1 cellular context compared by ENCODE assay signal in the genomic region with DNA sequence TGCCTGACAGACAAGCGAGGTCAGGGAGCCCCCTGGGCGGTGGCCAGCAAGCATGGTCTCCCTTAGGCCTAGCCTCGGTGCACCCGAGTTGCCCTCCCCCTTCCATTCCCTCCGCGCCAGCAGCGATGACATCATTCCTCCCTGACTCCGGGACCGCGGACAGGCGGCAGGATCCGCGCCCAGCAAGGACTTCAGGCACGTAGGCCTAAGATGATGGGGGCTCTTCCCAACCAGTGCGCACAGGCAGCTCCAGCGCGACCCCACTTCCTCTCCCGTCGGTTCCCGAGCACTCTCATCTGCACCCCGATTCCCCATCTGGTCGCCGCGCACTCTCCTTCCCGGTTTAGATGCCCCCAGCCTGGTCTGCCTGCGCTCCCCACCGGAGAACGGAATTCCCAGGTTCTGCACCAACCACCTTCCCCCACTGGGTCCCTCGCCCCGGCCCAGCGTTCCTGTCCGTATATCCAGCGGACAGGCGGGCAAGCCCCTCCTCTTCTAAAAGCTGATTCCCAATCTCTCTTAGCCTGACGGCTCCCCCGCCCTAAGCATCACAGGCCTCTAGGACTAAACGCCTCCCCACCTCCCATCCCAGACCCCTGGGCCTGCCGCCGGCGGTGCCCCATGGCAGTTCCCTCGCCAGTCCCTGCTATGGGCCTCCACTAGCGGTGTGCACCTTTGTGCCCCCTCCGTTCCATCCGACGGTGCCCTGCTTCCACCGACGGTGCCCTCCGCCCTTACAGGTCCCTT.
TF ChIP-seq lines count a peak whose summit lies in the region.

No MANE protein-coding gene starts in this region.

TF ChIP-seq in WTC11, 78 proteins besides CTCF, POLR2A, EP300 and RAD21 (continued from another document and continues in another):
- TF ChIP-seq, protein P1, sequence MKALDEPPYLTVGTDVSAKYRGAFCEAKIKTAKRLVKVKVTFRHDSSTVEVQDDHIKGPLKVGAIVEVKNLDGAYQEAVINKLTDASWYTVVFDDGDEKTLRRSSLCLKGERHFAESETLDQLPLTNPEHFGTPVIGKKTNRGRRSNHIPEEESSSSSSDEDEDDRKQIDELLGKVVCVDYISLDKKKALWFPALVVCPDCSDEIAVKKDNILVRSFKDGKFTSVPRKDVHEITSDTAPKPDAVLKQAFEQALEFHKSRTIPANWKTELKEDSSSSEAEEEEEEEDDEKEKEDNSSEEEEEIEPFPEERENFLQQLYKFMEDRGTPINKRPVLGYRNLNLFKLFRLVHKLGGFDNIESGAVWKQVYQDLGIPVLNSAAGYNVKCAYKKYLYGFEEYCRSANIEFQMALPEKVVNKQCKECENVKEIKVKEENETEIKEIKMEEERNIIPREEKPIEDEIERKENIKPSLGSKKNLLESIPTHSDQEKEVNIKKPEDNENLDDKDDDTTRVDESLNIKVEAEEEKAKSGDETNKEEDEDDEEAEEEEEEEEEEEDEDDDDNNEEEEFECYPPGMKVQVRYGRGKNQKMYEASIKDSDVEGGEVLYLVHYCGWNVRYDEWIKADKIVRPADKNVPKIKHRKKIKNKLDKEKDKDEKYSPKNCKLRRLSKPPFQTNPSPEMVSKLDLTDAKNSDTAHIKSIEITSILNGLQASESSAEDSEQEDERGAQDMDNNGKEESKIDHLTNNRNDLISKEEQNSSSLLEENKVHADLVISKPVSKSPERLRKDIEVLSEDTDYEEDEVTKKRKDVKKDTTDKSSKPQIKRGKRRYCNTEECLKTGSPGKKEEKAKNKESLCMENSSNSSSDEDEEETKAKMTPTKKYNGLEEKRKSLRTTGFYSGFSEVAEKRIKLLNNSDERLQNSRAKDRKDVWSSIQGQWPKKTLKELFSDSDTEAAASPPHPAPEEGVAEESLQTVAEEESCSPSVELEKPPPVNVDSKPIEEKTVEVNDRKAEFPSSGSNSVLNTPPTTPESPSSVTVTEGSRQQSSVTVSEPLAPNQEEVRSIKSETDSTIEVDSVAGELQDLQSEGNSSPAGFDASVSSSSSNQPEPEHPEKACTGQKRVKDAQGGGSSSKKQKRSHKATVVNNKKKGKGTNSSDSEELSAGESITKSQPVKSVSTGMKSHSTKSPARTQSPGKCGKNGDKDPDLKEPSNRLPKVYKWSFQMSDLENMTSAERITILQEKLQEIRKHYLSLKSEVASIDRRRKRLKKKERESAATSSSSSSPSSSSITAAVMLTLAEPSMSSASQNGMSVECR (CRISPR knock-in tag; IDR thresholded peaks at IDR 0.05; ENCODE audit: borderline replicate concordance), result peak; percentile 59; the same call in 1 of the 2 replicates
- TF ChIP-seq, protein P2, sequence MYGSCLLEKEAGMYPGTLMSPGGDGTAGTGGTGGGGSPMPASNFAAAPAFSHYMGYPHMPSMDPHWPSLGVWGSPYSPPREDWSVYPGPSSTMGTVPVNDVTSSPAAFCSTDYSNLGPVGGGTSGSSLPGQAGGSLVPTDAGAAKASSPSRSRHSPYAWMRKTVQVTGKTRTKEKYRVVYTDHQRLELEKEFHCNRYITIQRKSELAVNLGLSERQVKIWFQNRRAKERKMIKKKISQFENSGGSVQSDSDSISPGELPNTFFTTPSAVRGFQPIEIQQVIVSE (CRISPR knock-in tag; IDR thresholded peaks at IDR 0.05; ENCODE audit: borderline replicate concordance), result no peak
- TF ChIP-seq, protein P3, sequence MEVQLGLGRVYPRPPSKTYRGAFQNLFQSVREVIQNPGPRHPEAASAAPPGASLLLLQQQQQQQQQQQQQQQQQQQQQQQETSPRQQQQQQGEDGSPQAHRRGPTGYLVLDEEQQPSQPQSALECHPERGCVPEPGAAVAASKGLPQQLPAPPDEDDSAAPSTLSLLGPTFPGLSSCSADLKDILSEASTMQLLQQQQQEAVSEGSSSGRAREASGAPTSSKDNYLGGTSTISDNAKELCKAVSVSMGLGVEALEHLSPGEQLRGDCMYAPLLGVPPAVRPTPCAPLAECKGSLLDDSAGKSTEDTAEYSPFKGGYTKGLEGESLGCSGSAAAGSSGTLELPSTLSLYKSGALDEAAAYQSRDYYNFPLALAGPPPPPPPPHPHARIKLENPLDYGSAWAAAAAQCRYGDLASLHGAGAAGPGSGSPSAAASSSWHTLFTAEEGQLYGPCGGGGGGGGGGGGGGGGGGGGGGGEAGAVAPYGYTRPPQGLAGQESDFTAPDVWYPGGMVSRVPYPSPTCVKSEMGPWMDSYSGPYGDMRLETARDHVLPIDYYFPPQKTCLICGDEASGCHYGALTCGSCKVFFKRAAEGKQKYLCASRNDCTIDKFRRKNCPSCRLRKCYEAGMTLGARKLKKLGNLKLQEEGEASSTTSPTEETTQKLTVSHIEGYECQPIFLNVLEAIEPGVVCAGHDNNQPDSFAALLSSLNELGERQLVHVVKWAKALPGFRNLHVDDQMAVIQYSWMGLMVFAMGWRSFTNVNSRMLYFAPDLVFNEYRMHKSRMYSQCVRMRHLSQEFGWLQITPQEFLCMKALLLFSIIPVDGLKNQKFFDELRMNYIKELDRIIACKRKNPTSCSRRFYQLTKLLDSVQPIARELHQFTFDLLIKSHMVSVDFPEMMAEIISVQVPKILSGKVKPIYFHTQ (CRISPR knock-in tag; IDR thresholded peaks at IDR 0.05), result no peak
- TF ChIP-seq IRF2 (CRISPR knock-in tag; IDR thresholded peaks at IDR 0.05; ENCODE audit: borderline replicate concordance, low read depth) (no peak), OVOL2 (CRISPR knock-in tag; IDR thresholded peaks at IDR 0.05; ENCODE audit: borderline replicate concordance) (no peak), ETV6 (CRISPR knock-in tag; IDR thresholded peaks at IDR 0.05) (no peak), RORB (CRISPR knock-in tag; IDR thresholded peaks at IDR 0.05) (no peak), JUN (CRISPR knock-in tag; IDR thresholded peaks at IDR 0.05) (0 out of 2 replicates have a peak, but pooled peaks have one; percentile 20), ZNF263 (CRISPR knock-in tag; IDR thresholded peaks at IDR 0.05; ENCODE audit: low read depth) (no peak), ESRRA (CRISPR knock-in tag; IDR thresholded peaks at IDR 0.05; ENCODE audit: borderline replicate concordance) (peak; percentile 40; the same call in 1 of the 2 replicates), NFATC4 (CRISPR knock-in tag; IDR thresholded peaks at IDR 0.05) (no peak), GABPB1 (CRISPR knock-in tag; IDR thresholded peaks at IDR 0.05) (no peak), JAZF1 (CRISPR knock-in tag; IDR thresholded peaks at IDR 0.05) (no peak), ZBTB21 (CRISPR knock-in tag; IDR thresholded peaks at IDR 0.05; ENCODE audit: borderline replicate concordance) (no peak), ZNF232 (CRISPR knock-in tag; IDR thresholded peaks at IDR 0.05) (no peak), NR3C1 (CRISPR knock-in tag; conservative IDR thresholded peaks at IDR 0.05; ENCODE audit: low read depth) (no peak), TEAD4 (CRISPR knock-in tag; IDR thresholded peaks at IDR 0.05) (no peak), GRHL2 (CRISPR knock-in tag; IDR thresholded peaks at IDR 0.05; ENCODE audit: insufficient replicate concordance, severe bottlenecking) (no peak), ZNF317 (CRISPR knock-in tag; IDR thresholded peaks at IDR 0.05; ENCODE audit: borderline replicate concordance, low read depth) (no peak), NR2C2 (CRISPR knock-in tag; IDR thresholded peaks at IDR 0.05) (no peak)
- TF ChIP-seq, protein P4, sequence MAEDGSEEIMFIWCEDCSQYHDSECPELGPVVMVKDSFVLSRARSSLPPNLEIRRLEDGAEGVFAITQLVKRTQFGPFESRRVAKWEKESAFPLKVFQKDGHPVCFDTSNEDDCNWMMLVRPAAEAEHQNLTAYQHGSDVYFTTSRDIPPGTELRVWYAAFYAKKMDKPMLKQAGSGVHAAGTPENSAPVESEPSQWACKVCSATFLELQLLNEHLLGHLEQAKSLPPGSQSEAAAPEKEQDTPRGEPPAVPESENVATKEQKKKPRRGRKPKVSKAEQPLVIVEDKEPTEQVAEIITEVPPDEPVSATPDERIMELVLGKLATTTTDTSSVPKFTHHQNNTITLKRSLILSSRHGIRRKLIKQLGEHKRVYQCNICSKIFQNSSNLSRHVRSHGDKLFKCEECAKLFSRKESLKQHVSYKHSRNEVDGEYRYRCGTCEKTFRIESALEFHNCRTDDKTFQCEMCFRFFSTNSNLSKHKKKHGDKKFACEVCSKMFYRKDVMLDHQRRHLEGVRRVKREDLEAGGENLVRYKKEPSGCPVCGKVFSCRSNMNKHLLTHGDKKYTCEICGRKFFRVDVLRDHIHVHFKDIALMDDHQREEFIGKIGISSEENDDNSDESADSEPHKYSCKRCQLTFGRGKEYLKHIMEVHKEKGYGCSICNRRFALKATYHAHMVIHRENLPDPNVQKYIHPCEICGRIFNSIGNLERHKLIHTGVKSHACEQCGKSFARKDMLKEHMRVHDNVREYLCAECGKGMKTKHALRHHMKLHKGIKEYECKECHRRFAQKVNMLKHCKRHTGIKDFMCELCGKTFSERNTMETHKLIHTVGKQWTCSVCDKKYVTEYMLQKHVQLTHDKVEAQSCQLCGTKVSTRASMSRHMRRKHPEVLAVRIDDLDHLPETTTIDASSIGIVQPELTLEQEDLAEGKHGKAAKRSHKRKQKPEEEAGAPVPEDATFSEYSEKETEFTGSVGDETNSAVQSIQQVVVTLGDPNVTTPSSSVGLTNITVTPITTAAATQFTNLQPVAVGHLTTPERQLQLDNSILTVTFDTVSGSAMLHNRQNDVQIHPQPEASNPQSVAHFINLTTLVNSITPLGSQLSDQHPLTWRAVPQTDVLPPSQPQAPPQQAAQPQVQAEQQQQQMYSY (CRISPR knock-in tag; IDR thresholded peaks at IDR 0.05), result no peak
- TF ChIP-seq, protein P5, sequence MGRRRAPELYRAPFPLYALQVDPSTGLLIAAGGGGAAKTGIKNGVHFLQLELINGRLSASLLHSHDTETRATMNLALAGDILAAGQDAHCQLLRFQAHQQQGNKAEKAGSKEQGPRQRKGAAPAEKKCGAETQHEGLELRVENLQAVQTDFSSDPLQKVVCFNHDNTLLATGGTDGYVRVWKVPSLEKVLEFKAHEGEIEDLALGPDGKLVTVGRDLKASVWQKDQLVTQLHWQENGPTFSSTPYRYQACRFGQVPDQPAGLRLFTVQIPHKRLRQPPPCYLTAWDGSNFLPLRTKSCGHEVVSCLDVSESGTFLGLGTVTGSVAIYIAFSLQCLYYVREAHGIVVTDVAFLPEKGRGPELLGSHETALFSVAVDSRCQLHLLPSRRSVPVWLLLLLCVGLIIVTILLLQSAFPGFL (CRISPR knock-in tag; IDR thresholded peaks at IDR 0.05; ENCODE audit: borderline replicate concordance), result no peak
- TF ChIP-seq, protein P6, sequence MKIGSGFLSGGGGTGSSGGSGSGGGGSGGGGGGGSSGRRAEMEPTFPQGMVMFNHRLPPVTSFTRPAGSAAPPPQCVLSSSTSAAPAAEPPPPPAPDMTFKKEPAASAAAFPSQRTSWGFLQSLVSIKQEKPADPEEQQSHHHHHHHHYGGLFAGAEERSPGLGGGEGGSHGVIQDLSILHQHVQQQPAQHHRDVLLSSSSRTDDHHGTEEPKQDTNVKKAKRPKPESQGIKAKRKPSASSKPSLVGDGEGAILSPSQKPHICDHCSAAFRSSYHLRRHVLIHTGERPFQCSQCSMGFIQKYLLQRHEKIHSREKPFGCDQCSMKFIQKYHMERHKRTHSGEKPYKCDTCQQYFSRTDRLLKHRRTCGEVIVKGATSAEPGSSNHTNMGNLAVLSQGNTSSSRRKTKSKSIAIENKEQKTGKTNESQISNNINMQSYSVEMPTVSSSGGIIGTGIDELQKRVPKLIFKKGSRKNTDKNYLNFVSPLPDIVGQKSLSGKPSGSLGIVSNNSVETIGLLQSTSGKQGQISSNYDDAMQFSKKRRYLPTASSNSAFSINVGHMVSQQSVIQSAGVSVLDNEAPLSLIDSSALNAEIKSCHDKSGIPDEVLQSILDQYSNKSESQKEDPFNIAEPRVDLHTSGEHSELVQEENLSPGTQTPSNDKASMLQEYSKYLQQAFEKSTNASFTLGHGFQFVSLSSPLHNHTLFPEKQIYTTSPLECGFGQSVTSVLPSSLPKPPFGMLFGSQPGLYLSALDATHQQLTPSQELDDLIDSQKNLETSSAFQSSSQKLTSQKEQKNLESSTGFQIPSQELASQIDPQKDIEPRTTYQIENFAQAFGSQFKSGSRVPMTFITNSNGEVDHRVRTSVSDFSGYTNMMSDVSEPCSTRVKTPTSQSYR (CRISPR knock-in tag; IDR thresholded peaks at IDR 0.05), result no peak
- TF ChIP-seq, protein P7, sequence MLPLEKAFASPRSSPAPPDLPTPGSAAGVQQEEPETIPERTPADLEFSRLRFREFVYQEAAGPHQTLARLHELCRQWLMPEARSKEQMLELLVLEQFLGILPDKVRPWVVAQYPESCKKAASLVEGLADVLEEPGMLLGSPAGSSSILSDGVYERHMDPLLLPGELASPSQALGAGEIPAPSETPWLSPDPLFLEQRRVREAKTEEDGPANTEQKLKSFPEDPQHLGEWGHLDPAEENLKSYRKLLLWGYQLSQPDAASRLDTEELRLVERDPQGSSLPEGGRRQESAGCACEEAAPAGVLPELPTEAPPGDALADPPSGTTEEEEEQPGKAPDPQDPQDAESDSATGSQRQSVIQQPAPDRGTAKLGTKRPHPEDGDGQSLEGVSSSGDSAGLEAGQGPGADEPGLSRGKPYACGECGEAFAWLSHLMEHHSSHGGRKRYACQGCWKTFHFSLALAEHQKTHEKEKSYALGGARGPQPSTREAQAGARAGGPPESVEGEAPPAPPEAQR (CRISPR knock-in tag; IDR thresholded peaks at IDR 0.05), result no peak
- TF ChIP-seq, protein P8, sequence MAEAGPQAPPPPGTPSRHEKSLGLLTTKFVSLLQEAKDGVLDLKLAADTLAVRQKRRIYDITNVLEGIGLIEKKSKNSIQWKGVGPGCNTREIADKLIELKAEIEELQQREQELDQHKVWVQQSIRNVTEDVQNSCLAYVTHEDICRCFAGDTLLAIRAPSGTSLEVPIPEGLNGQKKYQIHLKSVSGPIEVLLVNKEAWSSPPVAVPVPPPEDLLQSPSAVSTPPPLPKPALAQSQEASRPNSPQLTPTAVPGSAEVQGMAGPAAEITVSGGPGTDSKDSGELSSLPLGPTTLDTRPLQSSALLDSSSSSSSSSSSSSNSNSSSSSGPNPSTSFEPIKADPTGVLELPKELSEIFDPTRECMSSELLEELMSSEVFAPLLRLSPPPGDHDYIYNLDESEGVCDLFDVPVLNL (CRISPR knock-in tag; IDR thresholded peaks at IDR 0.05; ENCODE audit: borderline replicate concordance, low read depth), result no peak
- TF ChIP-seq, protein P9, sequence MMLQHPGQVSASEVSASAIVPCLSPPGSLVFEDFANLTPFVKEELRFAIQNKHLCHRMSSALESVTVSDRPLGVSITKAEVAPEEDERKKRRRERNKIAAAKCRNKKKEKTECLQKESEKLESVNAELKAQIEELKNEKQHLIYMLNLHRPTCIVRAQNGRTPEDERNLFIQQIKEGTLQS (CRISPR knock-in tag; conservative IDR thresholded peaks at IDR 0.05), result 0 out of 2 replicates have a peak, but pooled peaks have one; percentile 26
- TF ChIP-seq, protein P10, sequence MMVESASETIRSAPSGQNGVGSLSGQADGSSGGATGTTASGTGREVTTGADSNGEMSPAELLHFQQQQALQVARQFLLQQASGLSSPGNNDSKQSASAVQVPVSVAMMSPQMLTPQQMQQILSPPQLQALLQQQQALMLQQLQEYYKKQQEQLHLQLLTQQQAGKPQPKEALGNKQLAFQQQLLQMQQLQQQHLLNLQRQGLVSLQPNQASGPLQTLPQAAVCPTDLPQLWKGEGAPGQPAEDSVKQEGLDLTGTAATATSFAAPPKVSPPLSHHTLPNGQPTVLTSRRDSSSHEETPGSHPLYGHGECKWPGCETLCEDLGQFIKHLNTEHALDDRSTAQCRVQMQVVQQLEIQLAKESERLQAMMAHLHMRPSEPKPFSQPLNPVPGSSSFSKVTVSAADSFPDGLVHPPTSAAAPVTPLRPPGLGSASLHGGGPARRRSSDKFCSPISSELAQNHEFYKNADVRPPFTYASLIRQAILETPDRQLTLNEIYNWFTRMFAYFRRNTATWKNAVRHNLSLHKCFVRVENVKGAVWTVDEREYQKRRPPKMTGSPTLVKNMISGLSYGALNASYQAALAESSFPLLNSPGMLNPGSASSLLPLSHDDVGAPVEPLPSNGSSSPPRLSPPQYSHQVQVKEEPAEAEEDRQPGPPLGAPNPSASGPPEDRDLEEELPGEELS (CRISPR knock-in tag; IDR thresholded peaks at IDR 0.05), result no peak
